26 cellular contexts compared by ENCODE assay signal in the genomic region with DNA sequence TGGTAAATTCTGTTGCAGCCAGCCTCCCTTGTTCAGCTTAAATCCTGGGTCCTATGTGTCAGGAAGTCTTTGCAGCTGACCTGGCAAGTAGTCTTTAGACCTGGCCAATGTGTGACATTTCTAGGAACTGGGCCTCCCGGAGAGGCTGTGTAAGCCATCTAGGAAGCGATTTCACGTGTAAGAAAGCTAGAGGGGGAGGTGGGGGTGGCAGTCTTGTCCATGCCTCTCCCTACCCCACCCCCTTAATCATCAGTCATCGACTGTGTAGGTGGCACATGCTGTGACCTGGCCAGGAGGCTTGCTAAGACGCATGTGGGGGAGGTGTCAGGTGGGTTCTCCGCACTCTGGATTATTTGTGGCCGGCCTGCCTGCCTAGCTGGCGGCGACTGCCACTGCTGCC. TPM values are rescaled to one million over a fixed set of nuclear protein-coding genes. Genes with fewer than 3 reads are reported as not detected.
DNase-seq lines count a peak whose midpoint lies in the region; ATAC-seq, FAIRE-seq and TF ChIP-seq lines count a peak whose summit lies in the region.
"Had no signal": no experiment of that assay in that cellular context is flagged by ENCODE, and none has a peak within 500 bp of the region (broad histone marks: within the 10 kb centered on the region; RNA-seq: fewer than 3 reads in every experiment).

No MANE protein-coding gene starts in this region.

- H3K4ac ChIP-seq in mesenchymal stem cell (ENCODE audit: low read depth in 1 of 2, low read length in 2 of 2): no peak overlapping the region

- no peak overlapping the region for H3K18ac ChIP-seq in mesenchymal stem cell (ENCODE audit: low read depth in 1 of 2, low read length in 2 of 2)

- H3K9me3 Mint-ChIP-seq in astrocyte (ENCODE audit: unreplicated experiment): peaks cover 1% of the 10 kb centered on the region
- H3K9me3 Mint-ChIP-seq in type B pancreatic cell: no peaks in the 10 kb centered on the region
- H3K9me3 Mint-ChIP-seq: dendritic cell treated with granulocyte-macrophage colony-stimulating factor and Interleukin-4, amounts not matched to agents 40 ng/mL and 50 ng/mL, for 4 days; stimulated activated memory B cell treated with anti-CD40 and anti-IgM and Interleukin-4, amounts not matched to agents 10 μg/mL and 1 μg/mL and 100 μg/mL, for 72 hours had no signal

- H3K27ac ChIP-seq in astrocyte (ENCODE audit: low read depth, low read length): no peak overlapping the region
- H3K27ac ChIP-seq in mesenchymal stem cell (ENCODE audit: low read length, poor library complexity, severe bottlenecking): peak overlapping the region; percentile 61
- H3K27ac ChIP-seq: 22Rv1, cardiac muscle cell, foreskin keratinocyte, neutrophil had no signal

- H3K4me1 ChIP-seq in astrocyte (ENCODE audit: insufficient read depth, low read length) (peaks cover 13% of the 10 kb centered on the region), mesenchymal stem cell (ENCODE audit: control insufficient read depth, insufficient read depth, low read depth, low read length) (peaks cover 14% of the 10 kb centered on the region)
- H3K4me1 ChIP-seq: adrenal gland, foreskin keratinocyte had no signal

- TF ChIP-seq CTCF in astrocyte (IDR thresholded peaks at IDR 0.05; ENCODE audit: insufficient read depth, low read depth, low read length) (no peak), type B pancreatic cell (conservative IDR thresholded peaks at IDR 0.05) (no peak)

- H3K36me3 Mint-ChIP-seq in astrocyte (ENCODE audit: low read depth, unreplicated experiment) (peaks cover 2% of the 10 kb centered on the region), type B pancreatic cell (peaks cover 4% of the 10 kb centered on the region)
- H3K36me3 Mint-ChIP-seq: stimulated activated memory B cell treated with anti-CD40 and anti-IgM and Interleukin-4, amounts not matched to agents 10 μg/mL and 1 μg/mL and 100 μg/mL, for 72 hours had no signal

- H3K4me1 Mint-ChIP-seq in astrocyte (ENCODE audit: low read depth, unreplicated experiment): peaks cover 11% of the 10 kb centered on the region
- H3K4me1 Mint-ChIP-seq in type B pancreatic cell (ENCODE audit: unreplicated experiment): peaks cover 34% of the 10 kb centered on the region

- H2BK12ac ChIP-seq in mesenchymal stem cell (ENCODE audit: low read length in 2 of 2): peak overlapping the region in 1 of 2 experiments; percentile 46

- no peak overlapping the region for H3K27ac Mint-ChIP-seq in astrocyte (ENCODE audit: unreplicated experiment)
- no peak overlapping the region for H3K27ac Mint-ChIP-seq in type B pancreatic cell
- H3K27ac Mint-ChIP-seq: dendritic cell treated with granulocyte-macrophage colony-stimulating factor and Interleukin-4, amounts not matched to agents 40 ng/mL and 50 ng/mL, for 4 days; stimulated activated memory B cell treated with anti-CD40 and anti-IgM and Interleukin-4, amounts not matched to agents 10 μg/mL and 1 μg/mL and 100 μg/mL, for 72 hours had no signal

- ATAC-seq in HG03139 (IDR thresholded peaks at IDR 0.05; ENCODE audit: unreplicated experiment): no peak
- no peak for ATAC-seq in GM21447 (IDR thresholded peaks at IDR 0.05; ENCODE audit: unreplicated experiment)
- ATAC-seq in HG02623 (IDR thresholded peaks at IDR 0.05; ENCODE audit: unreplicated experiment): no peak
- ATAC-seq: stimulated activated memory B cell treated with anti-CD40 and anti-IgM and Interleukin-4, amounts not matched to agents 10 μg/mL and 1 μg/mL and 100 μg/mL, for 72 hours had no signal

- no peaks in the 10 kb centered on the region for H3K27me3 ChIP-seq in astrocyte (ENCODE audit: insufficient read depth, low read length)
- H3K27me3 ChIP-seq in mesenchymal stem cell (ENCODE audit: control insufficient read depth in 1 of 2, insufficient read depth in 1 of 2, low read length in 2 of 2): peaks cover 0 to 42% of the 10 kb centered on the region in 2 experiments
- H3K27me3 ChIP-seq: cardiac muscle cell, MG63 had no signal

- H2BK120ac ChIP-seq in mesenchymal stem cell (ENCODE audit: low read depth, low read length): no peak overlapping the region

- no peaks in the 10 kb centered on the region for H3K9me3 ChIP-seq in astrocyte (ENCODE audit: insufficient read depth, low read depth, low read length)
- H3K9me3 ChIP-seq in mesenchymal stem cell (ENCODE audit: control insufficient read depth, low read length): no peaks in the 10 kb centered on the region
- H3K9me3 ChIP-seq: adrenal gland, MG63, neutrophil had no signal

- 83% methylated on average over 7 of the region's 9 CpGs for WGBS in mesenchymal stem cell

- peak; percentile 25 for DNase-seq in DMS 273 (lab: John Stamatoyannopoulos, UW; ENCODE audit: unreplicated experiment)
- no peak for DNase-seq in DMS 273 treated with DMSO at 0.1 percent for 48 hours (lab: John Stamatoyannopoulos, UW)
- DNase-seq in astrocyte (ENCODE audit: low read depth): no peak
- DNase-seq in mesenchymal stem cell: no peak
- DNase-seq in type B pancreatic cell (ENCODE audit: extremely low spot score, unreplicated experiment): peak; percentile 52
- DNase-seq: activated CD4-positive, alpha-beta T cell treated with anti-CD3 and anti-CD28 coated beads, Interleukin-2, amount 50 U/mL, for 1 hour; activated effector memory CD4-positive, alpha-beta T cell treated with anti-CD3 and anti-CD28 coated beads, Interleukin-2, amount 50 U/mL, for 16 hours; hypothalamus; midbrain; retina had no signal

- peak overlapping the region; percentile 71 for H2AK5ac ChIP-seq in mesenchymal stem cell (ENCODE audit: low read length, severe bottlenecking)

- H2BK5ac ChIP-seq in mesenchymal stem cell (ENCODE audit: low read depth, low read length, poor library complexity, severe bottlenecking): no peak overlapping the region

- no peaks in the 10 kb centered on the region for H3K79me2 ChIP-seq in astrocyte (ENCODE audit: insufficient read depth, low read length)

- H3K27me3 Mint-ChIP-seq in astrocyte (ENCODE audit: low read depth, unreplicated experiment): peaks cover 4% of the 10 kb centered on the region
- H3K27me3 Mint-ChIP-seq in type B pancreatic cell: peaks cover 3% of the 10 kb centered on the region
- H3K27me3 Mint-ChIP-seq: stimulated activated memory B cell treated with anti-CD40 and anti-IgM and Interleukin-4, amounts not matched to agents 10 μg/mL and 1 μg/mL and 100 μg/mL, for 72 hours had no signal

- H2BK15ac ChIP-seq in mesenchymal stem cell (ENCODE audit: low read depth, poor library complexity, severe bottlenecking): no peak overlapping the region

- H3K9ac ChIP-seq in astrocyte (ENCODE audit: low read length): no peak overlapping the region
- no peak overlapping the region for H3K9ac ChIP-seq in mesenchymal stem cell (ENCODE audit: low read length)

- no peak overlapping the region for H4K8ac ChIP-seq in mesenchymal stem cell (ENCODE audit: low read length)

- no peaks in the 10 kb centered on the region for H3K79me1 ChIP-seq in mesenchymal stem cell (replicated peaks; ENCODE audit: low read length, poor library complexity, severe bottlenecking)

- H3K23ac ChIP-seq in mesenchymal stem cell (ENCODE audit: low read length in 2 of 2): no peak overlapping the region

- no peak overlapping the region for H3K4me3 ChIP-seq in astrocyte (ENCODE audit: insufficient read depth, low read depth, low read length)
- H3K4me3 ChIP-seq in mesenchymal stem cell (ENCODE audit: insufficient read depth in 1 of 2, low read depth in 1 of 2, low read length in 2 of 2): no peak overlapping the region
- H3K4me3 ChIP-seq: adrenal gland, cardiac muscle cell, MG63 had no signal

- H3K36me3 ChIP-seq in astrocyte (ENCODE audit: insufficient read depth, low read length): no peaks in the 10 kb centered on the region
- H3K36me3 ChIP-seq in mesenchymal stem cell (ENCODE audit: control insufficient read depth in 1 of 2, insufficient read depth in 2 of 2, low read depth in 1 of 2, low read length in 2 of 2): no peaks in the 10 kb centered on the region
- H3K36me3 ChIP-seq: adrenal gland, cardiac muscle cell, MG63, neutrophil had no signal

- FAIRE-seq in astrocyte (lab: Jason Lieb, UNC): no peak

- H3K14ac ChIP-seq in mesenchymal stem cell (ENCODE audit: low read length in 2 of 2): no peak overlapping the region

- no peaks in the 10 kb centered on the region for H4K20me1 ChIP-seq in astrocyte (ENCODE audit: insufficient read depth, low read length)

- H4K91ac ChIP-seq in mesenchymal stem cell (ENCODE audit: low read length): peak overlapping the region; percentile 0

- H2AFZ ChIP-seq in astrocyte (ENCODE audit: low read depth, low read length) (no peak overlapping the region), mesenchymal stem cell (ENCODE audit: low read depth, low read length) (no peak overlapping the region)

- H3K4me2 ChIP-seq in astrocyte (ENCODE audit: low read length): peak overlapping the region; percentile 48
- no peak overlapping the region for H3K4me2 ChIP-seq in mesenchymal stem cell (ENCODE audit: low read length, poor library complexity, severe bottlenecking)

- H3K4me3 Mint-ChIP-seq in astrocyte (ENCODE audit: unreplicated experiment) (no peak overlapping the region), type B pancreatic cell (no peak overlapping the region)
- H3K4me3 Mint-ChIP-seq: dendritic cell treated with granulocyte-macrophage colony-stimulating factor and Interleukin-4, amounts not matched to agents 40 ng/mL and 50 ng/mL, for 4 days; stimulated activated memory B cell treated with anti-CD40 and anti-IgM and Interleukin-4, amounts not matched to agents 10 μg/mL and 1 μg/mL and 100 μg/mL, for 72 hours had no signal

RNA-seq across cellular contexts. Expression of a gene that starts 8.4 kb away (rescaled TPM):
- total RNA-seq in astrocyte (0.73 and 0.89 TPM in 2 replicates), type B pancreatic cell (ENCODE audit: low replicate concordance) (12.6 and 15.8 TPM in 2 replicates)
- 0.86 TPM for polyA plus RNA-seq in mesenchymal stem cell (2013, experiment 1 of 2)
- polyA plus RNA-seq in mesenchymal stem cell (2013, experiment 2 of 2): 0.66 TPM

RNA-seq across cellular contexts. Expression of a gene that starts 13.3 kb away (rescaled TPM):
- total RNA-seq in astrocyte (not detected in 2 replicates), type B pancreatic cell (ENCODE audit: low replicate concordance) (not detected in 2 replicates)
- polyA plus RNA-seq in mesenchymal stem cell (2013, experiment 1 of 2): not detected
- polyA plus RNA-seq in mesenchymal stem cell (2013, experiment 2 of 2): not detected
- total RNA-seq: adrenal gland, cardiac muscle cell, foreskin keratinocyte, G401, H4, kidney epithelial cell had no signal
- polyA plus RNA-seq: adrenal gland, BJ, cardiac muscle cell, foreskin keratinocyte, thymus had no signal

RNA-seq across cellular contexts. Expression of a gene that starts 22.0 kb away (rescaled TPM):
- total RNA-seq in astrocyte: not detected in 2 replicates
- not detected for polyA plus RNA-seq in mesenchymal stem cell (2013, experiment 1 of 2)
- polyA plus RNA-seq in mesenchymal stem cell (2013, experiment 2 of 2): not detected
- not detected in 2 replicates for total RNA-seq in type B pancreatic cell (ENCODE audit: low replicate concordance)
- total RNA-seq: foreskin keratinocyte, G401, kidney epithelial cell had no signal
- polyA plus RNA-seq: BJ, foreskin keratinocyte had no signal

Comparison
In these comparisons a context has a peak if more than half of its experiments do, and no peak if none do; other contexts are left out.
1. DNase-seq: peak in DMS 273 (single experiment) and type B pancreatic cell (single experiment); none in DMS 273 treated with DMSO at 0.1 percent for 48 hours (single experiment), astrocyte (single experiment) and mesenchymal stem cell (single experiment).